In the genomic region with DNA sequence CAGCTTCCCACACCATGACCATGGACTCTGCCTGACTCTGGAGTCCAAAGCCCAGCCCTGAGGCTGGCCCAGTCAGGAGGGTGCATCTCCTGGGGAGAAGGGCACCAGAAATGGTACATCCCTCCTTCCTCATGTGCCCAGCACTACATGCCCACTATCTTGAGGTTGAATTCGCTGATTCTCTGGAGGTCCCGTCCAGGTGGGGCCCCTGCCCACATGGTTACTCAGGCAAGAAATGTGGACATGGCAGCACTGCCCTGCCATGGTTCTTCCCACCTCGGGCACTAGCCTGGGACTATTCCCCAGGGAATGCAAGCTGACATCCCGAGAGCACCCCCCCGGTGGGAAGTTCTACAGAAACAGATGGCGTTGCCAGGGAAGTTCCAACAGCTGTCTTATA, we compare ENCODE assay signal across 15 cellular contexts.
"Had no signal": no experiment of that assay in that cellular context is flagged by ENCODE, and none has a peak within 500 bp of the region (broad histone marks: within the 10 kb centered on the region; RNA-seq: fewer than 3 reads in every experiment).

No MANE protein-coding gene starts in this region.

- H3K27me3 Mint-ChIP-seq: activated CD4-positive, alpha-beta T cell treated with anti-CD3 and anti-CD28 coated beads, Interleukin-2, amount 10 ng/mL, durations not matched to agents 24 days and 14 days; activated T-helper 17 cell treated with anti-CD3 and anti-CD28 coated beads, Interleukin-2, amount 50 U/mL, for 72 hours; stimulated activated naive B cell treated with anti-CD40 and anti-IgM and Interleukin-4, amounts not matched to agents 10 μg/mL and 1 μg/mL and 100 μg/mL, for 72 hours had no signal

- H3K9me3 ChIP-seq: esophagus squamous epithelium, left lung, right atrium auricular region, tibial nerve had no signal

- H3K4me2 ChIP-seq: smooth muscle cell had no signal

- H3K4me1 Mint-ChIP-seq: activated T-helper 17 cell treated with anti-CD3 and anti-CD28 coated beads, Interleukin-2, amount 50 U/mL, for 72 hours; stimulated activated naive B cell treated with anti-CD40 and anti-IgM and Interleukin-4, amounts not matched to agents 10 μg/mL and 1 μg/mL and 100 μg/mL, for 72 hours had no signal

- H3K27ac ChIP-seq: cardiac muscle cell, esophagus squamous epithelium, left lung, right atrium auricular region, tibial nerve had no signal

- H3K9me3 Mint-ChIP-seq: activated CD4-positive, alpha-beta T cell treated with anti-CD3 and anti-CD28 coated beads, Interleukin-2, amount 10 ng/mL, durations not matched to agents 24 days and 14 days; activated naive CD4-positive, alpha-beta T cell treated with anti-CD3 and anti-CD28 coated beads for 36 hours; activated T-helper 17 cell treated with anti-CD3 and anti-CD28 coated beads, Interleukin-2, amount 50 U/mL, for 72 hours; stimulated activated naive B cell treated with anti-CD40 and anti-IgM and Interleukin-4, amounts not matched to agents 10 μg/mL and 1 μg/mL and 100 μg/mL, for 72 hours; WTC11 had no signal

- H3K36me3 ChIP-seq: cardiac muscle cell had no signal

- DNase-seq: activated CD4-positive, alpha-beta T cell treated with anti-CD3 and anti-CD28 coated beads, Interleukin-2, amount 10 ng/mL, durations not matched to agents 24 days and 14 days; activated CD8-positive, alpha-beta memory T cell treated with anti-CD3 and anti-CD28 coated beads for 24 hours; activated naive CD4-positive, alpha-beta T cell treated with anti-CD3 and anti-CD28 coated beads for 36 hours; esophagus squamous epithelium; foreskin fibroblast; head of caudate nucleus; stimulated activated CD4-positive, alpha-beta T cell treated with anti-CD3 and anti-CD28 coated beads, Interleukin-1b, Interleukin-23, amount 100 ng/mL, for 48 hours; stimulated activated naive B cell treated with anti-CD40 and anti-IgM and Interleukin-4, amounts not matched to agents 10 μg/mL and 1 μg/mL and 100 μg/mL, for 72 hours had no signal

- H3K4me3 Mint-ChIP-seq: activated CD4-positive, alpha-beta T cell treated with anti-CD3 and anti-CD28 coated beads, Interleukin-2, amount 10 ng/mL, durations not matched to agents 24 days and 14 days; activated naive CD4-positive, alpha-beta T cell treated with anti-CD3 and anti-CD28 coated beads for 36 hours; activated T-helper 17 cell treated with anti-CD3 and anti-CD28 coated beads, Interleukin-2, amount 50 U/mL, for 72 hours; stimulated activated naive B cell treated with anti-CD40 and anti-IgM and Interleukin-4, amounts not matched to agents 10 μg/mL and 1 μg/mL and 100 μg/mL, for 72 hours; WTC11 had no signal

- H3K36me3 Mint-ChIP-seq: WTC11 had no signal

- H3K27ac Mint-ChIP-seq: activated CD4-positive, alpha-beta T cell treated with anti-CD3 and anti-CD28 coated beads, Interleukin-2, amount 10 ng/mL, durations not matched to agents 24 days and 14 days; activated naive CD4-positive, alpha-beta T cell treated with anti-CD3 and anti-CD28 coated beads for 36 hours; activated T-helper 17 cell treated with anti-CD3 and anti-CD28 coated beads, Interleukin-2, amount 50 U/mL, for 72 hours; WTC11 had no signal

- H3K4me3 ChIP-seq: cardiac muscle cell, esophagus squamous epithelium, left lung, right atrium auricular region, smooth muscle cell, tibial nerve had no signal

- H3K27me3 ChIP-seq: cardiac muscle cell, esophagus squamous epithelium, left lung, right atrium auricular region, tibial nerve had no signal

- H3K4me1 ChIP-seq: esophagus squamous epithelium, left lung, right atrium auricular region, tibial nerve had no signal
